In the genomic region with DNA sequence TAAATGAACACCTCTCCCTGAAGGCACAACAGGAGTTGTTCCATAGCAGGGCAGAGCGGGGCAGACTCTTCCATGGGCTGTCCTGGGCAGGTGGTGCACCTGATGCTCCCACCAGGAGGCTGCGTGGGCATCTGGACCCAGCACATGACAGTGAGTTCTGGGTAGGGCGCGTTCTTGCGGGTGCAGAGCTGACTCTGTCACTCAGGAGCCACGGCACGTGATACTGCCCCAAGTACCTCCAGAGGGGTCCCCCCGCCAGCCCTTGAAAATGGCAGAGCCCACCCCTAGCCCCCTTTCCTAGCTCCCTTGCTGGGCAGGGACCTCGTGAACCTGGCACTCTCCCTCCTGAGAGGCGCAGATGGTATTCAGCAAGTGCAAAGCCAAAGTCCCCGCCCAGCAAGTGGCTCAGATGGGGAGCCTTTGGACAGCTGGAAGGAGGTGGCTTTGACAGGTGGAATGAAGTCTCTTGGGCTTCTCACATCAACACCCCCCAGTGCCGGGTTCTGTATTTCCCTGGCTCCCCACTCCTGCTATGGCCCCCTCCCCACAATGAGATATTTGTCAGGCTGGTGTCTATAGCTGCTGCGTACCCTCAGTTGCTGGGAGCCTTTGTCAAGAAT, we compare ENCODE assay signal across 30 cellular contexts.
DNase-seq lines count a peak whose midpoint lies in the region; ATAC-seq and TF ChIP-seq lines count a peak whose summit lies in the region.
"Had no signal": no experiment of that assay in that cellular context is flagged by ENCODE, and none has a peak within 500 bp of the region (broad histone marks: within the 10 kb centered on the region; RNA-seq: fewer than 3 reads in every experiment).

No MANE protein-coding gene starts in this region.

- no peak overlapping the region for H3K56ac ChIP-seq in H9 (ENCODE audit: insufficient read length, low read depth, low read length)

- no peaks in the 10 kb centered on the region for H3K23me2 ChIP-seq in H9 (ENCODE audit: insufficient read length, low read depth, low read length, poor library complexity, severe bottlenecking)

- DNase-seq in activated CD4-positive, CD25-positive, alpha-beta regulatory T cell treated with anti-CD3 and anti-CD28 coated beads, Interleukin-2, amount 50 U/mL, for 72 hours, result peak; percentile 27
- DNase-seq in activated CD4-positive, CD25-positive, alpha-beta regulatory T cell (lab: John Stamatoyannopoulos, UW), result no peak
- peak; percentile 23 for DNase-seq in H9
- DNase-seq in chondrocyte (ENCODE audit: low spot score), result peak; percentile 80
- peak; percentile 53 for DNase-seq in sigmoid colon
- no peak for DNase-seq in OCI-M2 (lab: John Stamatoyannopoulos, UW; ENCODE audit: unreplicated experiment)
- DNase-seq in NCI-H1417 (lab: John Stamatoyannopoulos, UW), result no peak
- DNase-seq: activated CD4-positive, alpha-beta T cell treated with anti-CD3 and anti-CD28 coated beads for 4 hours; activated gamma-delta T cell treated with Interleukin-2 at 50 U/mL for 16 hours; AML-193; CD8-positive, alpha-beta T cell; DMS53; effector memory CD8-positive, alpha-beta T cell; foreskin keratinocyte; GDM1; GM23248; NCI-H1105; SK-N-SH; stimulated activated CD4-positive, alpha-beta T cell treated with anti-CD3 and anti-CD28 coated beads, Interleukin-15, amount 100 ng/mL, for 24 hours; T-helper 2 cell had no signal

- H2BK12ac ChIP-seq in H9 (ENCODE audit: insufficient read length, low read depth, low read length), result no peak overlapping the region

- no CpG with 5 or more reads among the region's 13 CpGs for WGBS in H9 (ENCODE audit: extremely low coverage, insufficient read length, low lambda C conversion rate)
- 78 to 88% methylated on average over 13 of the region's 13 CpGs for whole genome bisulfite sequencing in sigmoid colon, 2 donors

- no peak overlapping the region for H4K5ac ChIP-seq in H9 (ENCODE audit: insufficient read length, low read depth, low read length)

- no peak overlapping the region for H3K4ac ChIP-seq in H9 (ENCODE audit: low read depth, low read length)

- no peak overlapping the region for H2AK5ac ChIP-seq in H9 (ENCODE audit: insufficient read length, low read length)

- H3K4me2 ChIP-seq in H9 (ENCODE audit: insufficient read depth, insufficient read length, low read length), result no peak overlapping the region
- H3K4me2 ChIP-seq: SK-N-SH had no signal

- TF ChIP-seq POLR2A in sigmoid colon (IDR thresholded peaks at IDR 0.05), result no peak

- H4K8ac ChIP-seq in H9 (replicated peaks; ENCODE audit: insufficient read length, low read depth, low read length), result no peak overlapping the region

- no peaks in the 10 kb centered on the region for H3K9me3 Mint-ChIP-seq in H9
- H3K9me3 Mint-ChIP-seq in chondrocyte (ENCODE audit: low read depth), result no peaks in the 10 kb centered on the region
- H3K9me3 Mint-ChIP-seq: CD8-positive, alpha-beta T cell; effector memory CD8-positive, alpha-beta T cell; mesothelial cell of epicardium; natural killer cell treated with Interleukin-12 subunit alpha and Interleukin-12 subunit beta and Interleukin-15 and Interleukin-18, amount 100 ng/mL, for 72 hours; stimulated activated naive CD8-positive, alpha-beta T cell treated with anti-CD3 and anti-CD28 coated beads, Interleukin-15, Interleukin-2, amounts not matched to agents 100 ng/mL and 50 ng/mL, for 24 hours had no signal

- H3K4me1 ChIP-seq in H9 (ENCODE audit: insufficient read depth, low read length) (no peaks in the 10 kb centered on the region), sigmoid colon (no peaks in the 10 kb centered on the region)
- H3K4me1 ChIP-seq: adrenal gland, foreskin keratinocyte, parathyroid adenoma, tibial nerve had no signal

- ATAC-seq in GM21786 (IDR thresholded peaks at IDR 0.05; ENCODE audit: unreplicated experiment), result no peak
- ATAC-seq: CD8-positive, alpha-beta T cell; effector memory CD8-positive, alpha-beta T cell; esophagus mucosa; foreskin keratinocyte; right cardiac atrium had no signal

- H4K91ac ChIP-seq in H9 (ENCODE audit: insufficient read length, low read depth, low read length), result no peak overlapping the region

- H4K20me1 ChIP-seq in H9 (ENCODE audit: control insufficient read depth, insufficient read depth, insufficient read length), result no peaks in the 10 kb centered on the region

- H3K4me3 Mint-ChIP-seq in H9 (no peak overlapping the region), chondrocyte (ENCODE audit: unreplicated experiment) (no peak overlapping the region)
- H3K4me3 Mint-ChIP-seq: brain; CD8-positive, alpha-beta T cell; effector memory CD8-positive, alpha-beta T cell; mesothelial cell of epicardium; natural killer cell treated with Interleukin-12 subunit alpha and Interleukin-12 subunit beta and Interleukin-15 and Interleukin-18, amount 100 ng/mL, for 72 hours; stimulated activated naive CD8-positive, alpha-beta T cell treated with anti-CD3 and anti-CD28 coated beads, Interleukin-15, Interleukin-2, amounts not matched to agents 100 ng/mL and 50 ng/mL, for 24 hours had no signal

- no peak for TF ChIP-seq CTCF in H9 (conservative IDR thresholded peaks at IDR 0.05)
- no peak for TF ChIP-seq CTCF in chondrocyte (IDR thresholded peaks at IDR 0.05)
- TF ChIP-seq CTCF in sigmoid colon (IDR thresholded peaks at IDR 0.05), result no peak

- H3K23ac ChIP-seq in H9 (ENCODE audit: insufficient read length, low read depth, low read length), result no peak overlapping the region

- intact Hi-C loops in sigmoid colon (cut with DNase I), result no loop called here

- H2AFZ ChIP-seq in H9 (ENCODE audit: low read length), result no peak overlapping the region
- H2AFZ ChIP-seq: GM23248, parathyroid adenoma had no signal

- H3T11ph ChIP-seq in H9 (ENCODE audit: low read length), result no peak overlapping the region

- H3K79me2 ChIP-seq in H9 (ENCODE audit: insufficient read depth, low read length), result no peaks in the 10 kb centered on the region
- H3K79me2 ChIP-seq: parathyroid adenoma had no signal

- TF ChIP-seq EP300 in sigmoid colon (IDR thresholded peaks at IDR 0.05), result no peak

- H3K4me1 Mint-ChIP-seq in H9, result peaks cover 8 to 14% of the 10 kb centered on the region in 2 experiments
- H3K4me1 Mint-ChIP-seq in chondrocyte (ENCODE audit: low read depth), result peaks cover 33% of the 10 kb centered on the region

- no peak overlapping the region for H3K18ac ChIP-seq in H9 (ENCODE audit: insufficient read length, low read depth, low read length)

- H3K27me3 ChIP-seq in H9 (ENCODE audit: insufficient read depth, low read length), result no peaks in the 10 kb centered on the region
- H3K27me3 ChIP-seq in sigmoid colon, result peaks cover 0 to 3% (median 0%) of the 10 kb centered on the region in 3 donors
- H3K27me3 ChIP-seq: adrenal gland, foreskin keratinocyte, tibial nerve had no signal

- no peak overlapping the region for H3K27ac ChIP-seq in H9 (ENCODE audit: insufficient read length, low read depth, low read length)
- no peak overlapping the region for H3K27ac ChIP-seq in sigmoid colon
- H3K27ac ChIP-seq: adrenal gland, foreskin keratinocyte, GM23248, parathyroid adenoma, tibial nerve had no signal

- H2BK5ac ChIP-seq in H9 (ENCODE audit: insufficient read length, low read length), result no peak overlapping the region

- H3K79me1 ChIP-seq in H9 (ENCODE audit: insufficient read depth, low read depth, low read length, poor library complexity, severe bottlenecking), result no peaks in the 10 kb centered on the region

- H3K9me3 ChIP-seq in H9 (ENCODE audit: control insufficient read depth, low read depth, low read length) (no peaks in the 10 kb centered on the region), sigmoid colon (no peaks in the 10 kb centered on the region)
- H3K9me3 ChIP-seq: adrenal gland, SK-N-SH, tibial nerve had no signal

- H3K27ac Mint-ChIP-seq in H9, result peak overlapping the region in 1 of 3 experiments; percentile 55; a peak in 1 of 7 replicates
- no peak overlapping the region for H3K27ac Mint-ChIP-seq in chondrocyte (ENCODE audit: unreplicated experiment)
- H3K27ac Mint-ChIP-seq: brain; CD8-positive, alpha-beta T cell; effector memory CD8-positive, alpha-beta T cell; mesothelial cell of epicardium; natural killer cell treated with Interleukin-12 subunit alpha and Interleukin-12 subunit beta and Interleukin-15 and Interleukin-18, amount 100 ng/mL, for 72 hours; stimulated activated naive CD8-positive, alpha-beta T cell treated with anti-CD3 and anti-CD28 coated beads, Interleukin-15, Interleukin-2, amounts not matched to agents 100 ng/mL and 50 ng/mL, for 24 hours had no signal

- H3K9ac ChIP-seq in H9 (ENCODE audit: extremely low read depth, insufficient read length, low read length), result no peak overlapping the region
- H3K9ac ChIP-seq: GM23248, parathyroid adenoma, SK-N-SH had no signal

- H2BK20ac ChIP-seq in H9 (ENCODE audit: low read depth, low read length, poor library complexity, severe bottlenecking), result no peak overlapping the region

- no peaks in the 10 kb centered on the region for H3K36me3 ChIP-seq in sigmoid colon
- H3K36me3 ChIP-seq: adrenal gland, tibial nerve had no signal

- H2BK120ac ChIP-seq in H9 (ENCODE audit: low read depth, low read length, poor library complexity, severe bottlenecking), result no peak overlapping the region

- no peak overlapping the region for H3K4me3 ChIP-seq in sigmoid colon
- H3K4me3 ChIP-seq: adrenal gland, GM23248, tibial nerve had no signal

- H3K14ac ChIP-seq in H9 (ENCODE audit: insufficient read depth, low read length), result no peak overlapping the region

- H3K36me3 Mint-ChIP-seq in H9 (ENCODE audit: insufficient read depth in 1 of 3, low read depth in 3 of 3) (no peaks in the 10 kb centered on the region), chondrocyte (ENCODE audit: low read depth) (peaks cover 5% of the 10 kb centered on the region)
- H3K36me3 Mint-ChIP-seq: brain; CD8-positive, alpha-beta T cell; mesothelial cell of epicardium; natural killer cell treated with Interleukin-12 subunit alpha and Interleukin-12 subunit beta and Interleukin-15 and Interleukin-18, amount 100 ng/mL, for 72 hours had no signal

- no peak overlapping the region for H2BK15ac ChIP-seq in H9 (ENCODE audit: low read depth, low read length)

- H3K27me3 Mint-ChIP-seq in H9 (ENCODE audit: low read depth), result peaks cover 2% of the 10 kb centered on the region; the same call in 1 of the 2 replicates
- H3K27me3 Mint-ChIP-seq in chondrocyte (ENCODE audit: low read depth), result no peaks in the 10 kb centered on the region
- H3K27me3 Mint-ChIP-seq: stimulated activated naive CD8-positive, alpha-beta T cell treated with anti-CD3 and anti-CD28 coated beads, Interleukin-15, Interleukin-2, amounts not matched to agents 100 ng/mL and 50 ng/mL, for 24 hours had no signal

Comparison
In these comparisons a context has a peak if more than half of its experiments do, and no peak if none do; other contexts are left out.
1. DNase-seq: peak in activated CD4-positive, CD25-positive, alpha-beta regulatory T cell treated with anti-CD3 and anti-CD28 coated beads, Interleukin-2, amount 50 U/mL, for 72 hours (single experiment), H9 (single experiment), chondrocyte (single experiment) and sigmoid colon (single experiment); none in activated CD4-positive, CD25-positive, alpha-beta regulatory T cell (0 of 4), OCI-M2 (single experiment) and NCI-H1417 (0 of 3).